14 cellular contexts compared by ENCODE assay signal in genomic region chr11:116725434-116726221, GRCh38. TPM values are rescaled to one million over a fixed set of nuclear protein-coding genes. Genes with fewer than 3 reads are reported as not detected.
DNase-seq lines count a peak whose midpoint lies in the region; ATAC-seq and TF ChIP-seq lines count a peak whose summit lies in the region.
"Had no signal": no experiment of that assay in that cellular context is flagged by ENCODE, and none has a peak within 500 bp of the region (broad histone marks: within the 10 kb centered on the region; RNA-seq: fewer than 3 reads in every experiment).

No MANE protein-coding gene starts in this region.

- no peak for ATAC-seq in HG02623 (IDR thresholded peaks at IDR 0.05; ENCODE audit: unreplicated experiment)
- ATAC-seq in HG02759 (IDR thresholded peaks at IDR 0.05; ENCODE audit: unreplicated experiment): no peak
- ATAC-seq: stimulated activated naive B cell treated with anti-CD40 and anti-IgM and Interleukin-4, amounts not matched to agents 10 μg/mL and 1 μg/mL and 100 μg/mL, for 72 hours had no signal

- H3K27ac Mint-ChIP-seq in nephron progenitor cell: no peak overlapping the region
- H3K27ac Mint-ChIP-seq: stimulated activated naive B cell treated with anti-CD40 and anti-IgM and Interleukin-4, amounts not matched to agents 10 μg/mL and 1 μg/mL and 100 μg/mL, for 72 hours had no signal

- H3K4me3 Mint-ChIP-seq in nephron progenitor cell: no peak overlapping the region
- H3K4me3 Mint-ChIP-seq: stimulated activated naive B cell treated with anti-CD40 and anti-IgM and Interleukin-4, amounts not matched to agents 10 μg/mL and 1 μg/mL and 100 μg/mL, for 72 hours had no signal

- no peaks in the 10 kb centered on the region for H3K9me3 Mint-ChIP-seq in nephron progenitor cell
- H3K9me3 Mint-ChIP-seq: naive B cell; stimulated activated naive B cell treated with anti-CD40 and anti-IgM and Interleukin-4, amounts not matched to agents 10 μg/mL and 1 μg/mL and 100 μg/mL, for 72 hours had no signal

- no peak for TF ChIP-seq CTCF in nephron progenitor cell (IDR thresholded peaks at IDR 0.05)

- DNase-seq in A172 (ENCODE audit: low spot score): peak; percentile 10
- DNase-seq in NCI-H226: peak; percentile 37
- DNase-seq in fibroblast of peridontal ligament (ENCODE audit: extremely low read depth): peak; percentile 83
- DNase-seq in nephron progenitor cell: peak; percentile 27
- no peak for DNase-seq in NCI-H526 treated with DMSO at 0.1 percent for 48 hours (lab: John Stamatoyannopoulos, UW)
- no peak for DNase-seq in NCI-H1417 treated with DMSO at 0.1 percent for 48 hours (lab: John Stamatoyannopoulos, UW)
- DNase-seq: activated CD4-positive, alpha-beta T cell treated with anti-CD3 and anti-CD28 coated beads for 48 hours; activated naive CD4-positive, alpha-beta T cell; MV-4-11; naive B cell; NCI-H82; stimulated activated naive B cell treated with anti-CD40 and anti-IgM and Interleukin-4, amounts not matched to agents 10 μg/mL and 1 μg/mL and 100 μg/mL, for 72 hours had no signal

- no peaks in the 10 kb centered on the region for H3K36me3 Mint-ChIP-seq in nephron progenitor cell (ENCODE audit: low read depth)
- H3K36me3 Mint-ChIP-seq: naive B cell; stimulated activated naive B cell treated with anti-CD40 and anti-IgM and Interleukin-4, amounts not matched to agents 10 μg/mL and 1 μg/mL and 100 μg/mL, for 72 hours had no signal

- H3K4me1 Mint-ChIP-seq in nephron progenitor cell: peaks cover 32% of the 10 kb centered on the region
- H3K4me1 Mint-ChIP-seq: naive B cell; stimulated activated naive B cell treated with anti-CD40 and anti-IgM and Interleukin-4, amounts not matched to agents 10 μg/mL and 1 μg/mL and 100 μg/mL, for 72 hours had no signal

- peaks cover 35% of the 10 kb centered on the region for H3K27me3 Mint-ChIP-seq in nephron progenitor cell (ENCODE audit: low read depth, poor library complexity)

RNA-seq across cellular contexts. Expression of gene BUD13, which starts 47.2 kb away (rescaled TPM):
- 13.8 and 17.1 TPM in 2 replicates for total RNA-seq in A172 (2014; rRNA removed; shearing (Covaris generic))

Comparison
In these comparisons a context has a peak if more than half of its experiments do, and no peak if none do; other contexts are left out.
1. DNase-seq: peak in A172 (single experiment), NCI-H226 (single experiment), fibroblast of peridontal ligament (single experiment) and nephron progenitor cell (single experiment); none in NCI-H526 treated with DMSO at 0.1 percent for 48 hours (single experiment) and NCI-H1417 treated with DMSO at 0.1 percent for 48 hours (single experiment).